ENCODE assay signal across 25 cellular contexts in genomic region chr13:23639672-23640275, GRCh38.
DNase-seq lines count a peak whose midpoint lies in the region; ATAC-seq and TF ChIP-seq lines count a peak whose summit lies in the region.
"Had no signal": no experiment of that assay in that cellular context is flagged by ENCODE, and none has a peak within 500 bp of the region (broad histone marks: within the 10 kb centered on the region; RNA-seq: fewer than 3 reads in every experiment).

No MANE protein-coding gene starts in this region.

- H3K27me3 ChIP-seq in neuronal stem cell (ENCODE audit: control insufficient read depth in 3 of 3, insufficient read depth in 3 of 3, low read depth in 1 of 3, low read length in 3 of 3) (no peaks in the 10 kb centered on the region), MM.1S (replicated peaks; ENCODE audit: insufficient read depth, low read length) (no peaks in the 10 kb centered on the region)
- H3K27me3 ChIP-seq: foreskin keratinocyte, spleen had no signal

- H3K27me3 Mint-ChIP-seq in activated T-helper 17 cell treated with anti-CD3 and anti-CD28 coated beads, Interleukin-2, amount 50 U/mL, for 72 hours = no peaks in the 10 kb centered on the region
- H3K27me3 Mint-ChIP-seq: type B pancreatic cell had no signal

- H3K9me3 ChIP-seq in neuronal stem cell (replicated peaks in 1 of 2; ENCODE audit: control insufficient read depth in 2 of 2, insufficient read depth in 1 of 2, low read depth in 1 of 2, low read length in 2 of 2) (no peaks in the 10 kb centered on the region), MM.1S (replicated peaks; ENCODE audit: insufficient read depth, low read length) (no peaks in the 10 kb centered on the region)
- H3K9me3 ChIP-seq: lower lobe of right lung, spleen had no signal

- H3K27ac ChIP-seq in neuronal stem cell (replicated peaks; ENCODE audit: low read length) (no peak overlapping the region), MM.1S (ENCODE audit: low read length) (no peak overlapping the region)
- H3K27ac ChIP-seq: epithelial cell of prostate, foreskin keratinocyte, GM23248, HL-60, lower lobe of right lung, spleen had no signal

- no peaks in the 10 kb centered on the region for H3K9me3 Mint-ChIP-seq in activated T-helper 17 cell treated with anti-CD3 and anti-CD28 coated beads, Interleukin-2, amount 50 U/mL, for 72 hours
- H3K9me3 Mint-ChIP-seq: type B pancreatic cell had no signal

- no peak overlapping the region for H3K4me2 ChIP-seq in neuronal stem cell (ENCODE audit: insufficient read depth, low read length, poor library complexity, severe bottlenecking)
- H3K4me2 ChIP-seq in MM.1S (ENCODE audit: low read depth, low read length) = no peak overlapping the region

- ATAC-seq in esophagus mucosa = peak; percentile 66
- ATAC-seq in HG03521 (IDR thresholded peaks at IDR 0.05; ENCODE audit: unreplicated experiment) = no peak
- no peak for ATAC-seq in activated T-helper 17 cell treated with anti-CD3 and anti-CD28 coated beads, Interleukin-2, amount 50 U/mL, for 72 hours (replicated peaks)
- ATAC-seq: foreskin keratinocyte; lower lobe of right lung; PC-3; stimulated activated naive CD8-positive, alpha-beta T cell treated with anti-CD3 and anti-CD28 coated beads, Interleukin-15, Interleukin-2, amounts not matched to agents 100 U/mL and 50 U/mL, for 24 hours had no signal

- H3K79me2 ChIP-seq in MM.1S (ENCODE audit: low read length) = no peaks in the 10 kb centered on the region

- DNase-seq in Ammon's horn (ENCODE audit: low spot score) = peak; percentile 45
- DNase-seq in NCI-H69 (lab: John Stamatoyannopoulos, UW) = peak; percentile 50
- no peak for DNase-seq in neuronal stem cell (ENCODE audit: low spot score)
- no peak for DNase-seq in effector CD4-positive, alpha-beta T cell
- no peak for DNase-seq in MM.1S
- DNase-seq: activated CD4-positive, CD25-positive, alpha-beta regulatory T cell treated with anti-CD3 and anti-CD28 coated beads, Interleukin-2, amount 50 U/mL, for 72 hours; activated naive CD4-positive, alpha-beta T cell; activated T-cell treated with anti-CD3 and anti-CD28 coated beads, Interleukin-2, amount 50 U/mL, for 1 hour; dermis blood vessel endothelial cell; foreskin keratinocyte; GM23248; islet precursor cell; lower lobe of right lung; NCI-H526 treated with DMSO at 0.1 percent for 48 hours; PC-3; SHP77 treated with DMSO at 0.1 percent for 48 hours; spleen; stimulated activated CD4-positive, alpha-beta T cell treated with anti-CD3 and anti-CD28 coated beads, Interleukin-4, amount 100 ng/mL, for 1 hour; stimulated activated naive CD8-positive, alpha-beta T cell treated with anti-CD3 and anti-CD28 coated beads, Interleukin-15, Interleukin-2, amounts not matched to agents 100 U/mL and 50 U/mL, for 24 hours had no signal

- no peak overlapping the region for H3K14ac ChIP-seq in neuronal stem cell (ENCODE audit: low read length)

- no peaks in the 10 kb centered on the region for H4K20me1 ChIP-seq in MM.1S (ENCODE audit: insufficient read depth, low read length)

- WGBS in neuronal stem cell (ENCODE audit: extremely low coverage in 2 of 2, insufficient read length in 2 of 2, insufficient replicate concordance in 1 of 2), 2 donors = no CpG with 5 or more reads among the region's 11 CpGs

- H2BK15ac ChIP-seq in neuronal stem cell (ENCODE audit: low read length) = no peak overlapping the region

- H3K9ac ChIP-seq in neuronal stem cell (ENCODE audit: low read depth, low read length, poor library complexity) (no peak overlapping the region), MM.1S (ENCODE audit: low read length) (no peak overlapping the region)
- H3K9ac ChIP-seq: GM23248 had no signal

- H3K4me3 Mint-ChIP-seq in activated T-helper 17 cell treated with anti-CD3 and anti-CD28 coated beads, Interleukin-2, amount 50 U/mL, for 72 hours = no peak overlapping the region
- H3K4me3 Mint-ChIP-seq: type B pancreatic cell had no signal

- H2AFZ ChIP-seq in neuronal stem cell (ENCODE audit: low read length) = peak overlapping the region; percentile 36
- H2AFZ ChIP-seq in MM.1S (ENCODE audit: low read length) = no peak overlapping the region
- H2AFZ ChIP-seq: GM23248 had no signal

- no peaks in the 10 kb centered on the region for H3K79me1 ChIP-seq in neuronal stem cell (ENCODE audit: low read depth, low read length)

- H2BK12ac ChIP-seq in neuronal stem cell (ENCODE audit: low read length) = no peak overlapping the region

- H4K8ac ChIP-seq in neuronal stem cell (ENCODE audit: low read depth, low read length) = no peak overlapping the region

- H3K27ac Mint-ChIP-seq in activated T-helper 17 cell treated with anti-CD3 and anti-CD28 coated beads, Interleukin-2, amount 50 U/mL, for 72 hours = no peak overlapping the region
- H3K27ac Mint-ChIP-seq: type B pancreatic cell had no signal

- H3K9me2 ChIP-seq in MM.1S (replicated peaks; ENCODE audit: insufficient read depth, low read length) = no peaks in the 10 kb centered on the region

- no peaks in the 10 kb centered on the region for H3K36me3 ChIP-seq in neuronal stem cell (replicated peaks in 1 of 2; ENCODE audit: control insufficient read depth in 2 of 2, insufficient read depth in 2 of 2, low read length in 2 of 2)
- no peaks in the 10 kb centered on the region for H3K36me3 ChIP-seq in MM.1S (replicated peaks; ENCODE audit: insufficient read depth, low read length)
- H3K36me3 ChIP-seq: lower lobe of right lung, spleen had no signal

- peak overlapping the region; percentile 22 for H3K18ac ChIP-seq in neuronal stem cell (ENCODE audit: low read length)

- H3K36me3 Mint-ChIP-seq in activated T-helper 17 cell treated with anti-CD3 and anti-CD28 coated beads, Interleukin-2, amount 50 U/mL, for 72 hours (ENCODE audit: low read depth) = no peaks in the 10 kb centered on the region

- TF ChIP-seq CTCF in MM.1S (IDR thresholded peaks at IDR 0.05; ENCODE audit: low read length) = no peak

- H3K23ac ChIP-seq in neuronal stem cell (ENCODE audit: low read depth, low read length, poor library complexity) = no peak overlapping the region

- no peaks in the 10 kb centered on the region for H3F3A ChIP-seq in MM.1S (ENCODE audit: insufficient read depth, low read length)

- H3K4me3 ChIP-seq in neuronal stem cell (ENCODE audit: low read length in 2 of 2) (no peak overlapping the region), MM.1S (ENCODE audit: low read length) (no peak overlapping the region)
- H3K4me3 ChIP-seq: GM23248, lower lobe of right lung, spleen had no signal

- H2AK5ac ChIP-seq in neuronal stem cell (ENCODE audit: low read depth, low read length) = peak overlapping the region; percentile 6

- H3K4me1 ChIP-seq in neuronal stem cell (ENCODE audit: control insufficient read depth in 2 of 2, insufficient read depth in 1 of 2, low read depth in 1 of 2, low read length in 2 of 2) (peaks cover 0 to 3% of the 10 kb centered on the region in 2 donors), MM.1S (ENCODE audit: low read length) (no peaks in the 10 kb centered on the region)

- H3K4me1 Mint-ChIP-seq in activated T-helper 17 cell treated with anti-CD3 and anti-CD28 coated beads, Interleukin-2, amount 50 U/mL, for 72 hours = no peaks in the 10 kb centered on the region

- no peak overlapping the region for H4K91ac ChIP-seq in neuronal stem cell (ENCODE audit: low read depth, low read length, poor library complexity)

- H2BK5ac ChIP-seq in neuronal stem cell (ENCODE audit: low read length) = no peak overlapping the region

- no peak overlapping the region for H3K4ac ChIP-seq in neuronal stem cell (ENCODE audit: low read length)

- H2BK120ac ChIP-seq in neuronal stem cell (ENCODE audit: low read depth, low read length) = no peak overlapping the region

Comparison
In these comparisons a context has a peak if more than half of its experiments do, and no peak if none do; other contexts are left out.
1. DNase-seq: peak in Ammon's horn (single experiment) and NCI-H69 (single experiment); none in neuronal stem cell (single experiment), effector CD4-positive, alpha-beta T cell (single experiment) and MM.1S (single experiment).